In the genomic region with DNA sequence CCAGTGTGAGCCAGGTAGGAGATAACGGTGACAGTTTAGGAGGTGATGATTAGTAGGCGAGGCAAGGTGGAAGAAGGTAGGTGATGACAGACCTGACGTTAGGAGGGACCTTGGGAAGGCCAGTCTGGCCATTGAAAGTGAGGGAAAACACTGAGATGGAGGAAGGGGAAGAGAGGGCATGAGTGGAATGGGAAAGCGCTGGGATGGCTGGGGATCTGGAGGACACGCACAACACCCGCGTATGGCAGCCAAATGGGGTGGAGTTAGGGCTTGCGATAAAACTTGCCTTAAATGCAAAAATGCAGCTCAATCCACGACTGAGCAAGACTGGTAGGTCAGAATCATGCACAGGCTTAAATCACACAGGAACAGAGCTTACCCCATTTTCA, we compare ENCODE assay signal across 8 cellular contexts. TPM values are rescaled to one million over a fixed set of nuclear protein-coding genes. Genes with fewer than 3 reads are reported as not detected.
DNase-seq lines count a peak whose midpoint lies in the region; ATAC-seq and TF ChIP-seq lines count a peak whose summit lies in the region.

No MANE protein-coding gene starts in this region.

- peaks cover 7% of the 10 kb centered on the region for H3K4me1 Mint-ChIP-seq in activated T-helper 17 cell treated with anti-CD3 and anti-CD28 coated beads, Interleukin-2, amount 50 U/mL, for 72 hours

- no peaks in the 10 kb centered on the region for H3K36me3 Mint-ChIP-seq in activated T-helper 17 cell treated with anti-CD3 and anti-CD28 coated beads, Interleukin-2, amount 50 U/mL, for 72 hours (ENCODE audit: low read depth)

- no peaks in the 10 kb centered on the region for H3K27me3 Mint-ChIP-seq in activated T-helper 17 cell treated with anti-CD3 and anti-CD28 coated beads, Interleukin-2, amount 50 U/mL, for 72 hours

- DNase-seq in GM12865 (ENCODE audit: low read depth) (no peak), left cardiac atrium (no peak), retinal pigment epithelial cell (ENCODE audit: low read depth) (no peak), AML-193 (lab: John Stamatoyannopoulos, UW) (no peak), Kasumi-1 (lab: John Stamatoyannopoulos, UW) (no peak)
- DNase-seq in stimulated activated CD4-positive, alpha-beta T cell treated with anti-CD3 and anti-CD28 coated beads, Interleukin-4, amount 100 ng/mL, for 1 hour: no peak

- intact Hi-C loops in left cardiac atrium (cut with DNase I): no loop called here

- H3K4me3 ChIP-seq in GM12865 (ENCODE audit: low read depth, low read length) (peak overlapping the region; percentile 62), retinal pigment epithelial cell (ENCODE audit: low read length) (peak overlapping the region; percentile 79)

- no peak for ATAC-seq in activated T-helper 17 cell treated with anti-CD3 and anti-CD28 coated beads, Interleukin-2, amount 50 U/mL, for 72 hours (replicated peaks)
- ATAC-seq in left cardiac atrium (peak; percentile 45 to 51), GM19467 (IDR thresholded peaks at IDR 0.05; ENCODE audit: unreplicated experiment) (no peak)

- H3K27ac Mint-ChIP-seq in activated T-helper 17 cell treated with anti-CD3 and anti-CD28 coated beads, Interleukin-2, amount 50 U/mL, for 72 hours: peak overlapping the region; percentile 79

- no peaks in the 10 kb centered on the region for H3K9me3 Mint-ChIP-seq in activated T-helper 17 cell treated with anti-CD3 and anti-CD28 coated beads, Interleukin-2, amount 50 U/mL, for 72 hours

- H3K4me3 Mint-ChIP-seq in activated T-helper 17 cell treated with anti-CD3 and anti-CD28 coated beads, Interleukin-2, amount 50 U/mL, for 72 hours: peak overlapping the region; percentile 96

- no peak for TF ChIP-seq CTCF in GM12865 (IDR thresholded peaks at IDR 0.05; ENCODE audit: insufficient read depth, low read depth, low read length, missing control alignments)
- no peak for TF ChIP-seq CTCF in retinal pigment epithelial cell (conservative IDR thresholded peaks at IDR 0.05; ENCODE audit: low read depth, low read length)

RNA-seq across cellular contexts. Expression of a gene that starts 0.6 kb away (rescaled TPM):
- total RNA-seq in activated T-helper 17 cell treated with anti-CD3 and anti-CD28 coated beads, Interleukin-2, amount 50 U/mL, for 72 hours: 1 to 10 TPM; 2.4 TPM
- under 1 TPM; 0.62 to 0.65 TPM for total RNA-seq in left cardiac atrium

RNA-seq across cellular contexts. Expression of a gene that starts 42.3 kb away (rescaled TPM):
- total RNA-seq in activated T-helper 17 cell treated with anti-CD3 and anti-CD28 coated beads, Interleukin-2, amount 50 U/mL, for 72 hours: 100 to 1,000 TPM; 128 to 172 TPM
- total RNA-seq in left cardiac atrium: 100 to 1,000 TPM in 1 of 2 donors, 10 to 100 TPM in 1; 68.5 to 110 TPM

Comparison
In these comparisons a context has a peak if more than half of its experiments do, and no peak if none do; other contexts are left out.
1. ATAC-seq: peak in left cardiac atrium (2 of 2); none in activated T-helper 17 cell treated with anti-CD3 and anti-CD28 coated beads, Interleukin-2, amount 50 U/mL, for 72 hours (single experiment) and GM19467 (single experiment).